Comparison of ENCODE assay signal across 24 cellular contexts in genomic region chr1:207791290-207791689, GRCh38.
"Had no signal": no experiment of that assay in that cellular context is flagged by ENCODE, and none has a peak within 500 bp of the region (broad histone marks: within the 10 kb centered on the region; RNA-seq: fewer than 3 reads in every experiment).

No MANE protein-coding gene starts in this region.

- H3K4me3 ChIP-seq: Peyer's patch had no signal

- H3K27me3 ChIP-seq: Peyer's patch had no signal

- H3K9me3 ChIP-seq: Peyer's patch had no signal

- H3K27me3 Mint-ChIP-seq: activated CD4-positive, alpha-beta memory T cell treated with anti-CD3 and anti-CD28 coated beads for 36 hours; activated CD4-positive, alpha-beta T cell treated with anti-CD3 and anti-CD28 coated beads, Interleukin-2, amount 10 ng/mL, durations not matched to agents 7 days and 5 days; activated naive CD8-positive, alpha-beta T cell; IgD-negative memory B cell; T-helper 17 cell had no signal

- H3K4me1 Mint-ChIP-seq: activated CD4-positive, alpha-beta T cell treated with anti-CD3 and anti-CD28 coated beads, Interleukin-2, amount 10 ng/mL, durations not matched to agents 7 days and 5 days had no signal

- H3K9me3 Mint-ChIP-seq: activated CD4-positive, alpha-beta memory T cell treated with anti-CD3 and anti-CD28 coated beads for 36 hours; activated CD4-positive, alpha-beta T cell treated with anti-CD3 and anti-CD28 coated beads, Interleukin-2, amount 10 ng/mL, durations not matched to agents 7 days and 5 days; activated naive CD4-positive, alpha-beta T cell treated with anti-CD3 and anti-CD28 coated beads for 36 hours; activated T-cell treated with anti-CD3 and anti-CD28 coated beads, Interleukin-2, amount 50 U/mL, for 4 hours; IgD-negative memory B cell had no signal

- H3K27ac Mint-ChIP-seq: activated CD4-positive, alpha-beta memory T cell treated with anti-CD3 and anti-CD28 coated beads for 36 hours; activated naive CD4-positive, alpha-beta T cell treated with anti-CD3 and anti-CD28 coated beads for 36 hours; activated naive CD8-positive, alpha-beta T cell; T-helper 17 cell had no signal

- H3K27ac ChIP-seq: Peyer's patch had no signal

- DNase-seq: activated CD4-positive, alpha-beta memory T cell treated with anti-CD3 and anti-CD28 coated beads for 36 hours; activated CD4-positive, alpha-beta T cell treated with anti-CD3 and anti-CD28 coated beads, Interleukin-2, amount 10 ng/mL, durations not matched to agents 7 days and 5 days; activated CD4-positive, CD25-positive, alpha-beta regulatory T cell; activated CD8-positive, alpha-beta memory T cell treated with anti-CD3 and anti-CD28 coated beads for 24 hours; activated effector memory CD4-positive, alpha-beta T cell treated with anti-CD3 and anti-CD28 coated beads, Interleukin-2, amount 50 U/mL, for 16 hours; activated naive CD4-positive, alpha-beta T cell treated with anti-CD3 and anti-CD28 coated beads for 36 hours; activated T-cell treated with anti-CD3 and anti-CD28 coated beads, Interleukin-2, amount 50 U/mL, for 4 hours; KG1; NCI-H1092; NCI-H1417; NCI-H1694; NCI-H2029; NCI-H2107; NCI-H2171 treated with DMSO at 0.1 percent for 48 hours; NCI-H345; NCI-H510A; NCI-H69; NK-92 treated with Interleukin-12 subunit alpha and Interleukin-12 subunit beta, amount 100 ng/mL, for 24 hours; Peyer's patch; SHP77 treated with DMSO at 0.1 percent for 48 hours; T-helper 17 cell; T-helper 9 cell had no signal

- ATAC-seq: activated T-cell treated with anti-CD3 and anti-CD28 coated beads, Interleukin-2, amount 50 U/mL, for 4 hours; T-helper 17 cell had no signal

- H3K4me3 Mint-ChIP-seq: activated CD4-positive, alpha-beta memory T cell treated with anti-CD3 and anti-CD28 coated beads for 36 hours; activated CD4-positive, alpha-beta T cell treated with anti-CD3 and anti-CD28 coated beads, Interleukin-2, amount 10 ng/mL, durations not matched to agents 7 days and 5 days; activated naive CD4-positive, alpha-beta T cell treated with anti-CD3 and anti-CD28 coated beads for 36 hours; activated naive CD8-positive, alpha-beta T cell; activated T-cell treated with anti-CD3 and anti-CD28 coated beads, Interleukin-2, amount 50 U/mL, for 4 hours; IgD-negative memory B cell; T-helper 17 cell had no signal
